1 cellular context compared by ENCODE assay signal in genomic region chr1:109761227-109762038, GRCh38.
TF ChIP-seq lines count a peak whose summit lies in the region.

No MANE protein-coding gene starts in this region.

TF ChIP-seq in H1, 55 proteins besides CTCF, POLR2A, EP300 and RAD21:
- TF ChIP-seq SP2 (IDR thresholded peaks at IDR 0.05; ENCODE audit: low read length) (no peak), ASH2L (IDR thresholded peaks at IDR 0.05; ENCODE audit: low read length) (no peak), CBX8 (IDR thresholded peaks at IDR 0.05; ENCODE audit: borderline replicate concordance, low read depth, low read length) (no peak), TEAD4 (IDR thresholded peaks at IDR 0.05; ENCODE audit: low read depth, low read length) (no peak), FOSL1 (IDR thresholded peaks at IDR 0.05; ENCODE audit: insufficient read depth, low read depth, low read length) (no peak), BACH1 (IDR thresholded peaks at IDR 0.05; ENCODE audit: low read length) (no peak), YY1 (IDR thresholded peaks at IDR 0.05; ENCODE audit: low read depth, low read length) (no peak), SAP30 (IDR thresholded peaks at IDR 0.05; ENCODE audit: insufficient read depth, insufficient replicate concordance, low read length) (no peak), POU5F1 (IDR thresholded peaks at IDR 0.05; ENCODE audit: low read depth, low read length) (no peak)
